In the genomic region with DNA sequence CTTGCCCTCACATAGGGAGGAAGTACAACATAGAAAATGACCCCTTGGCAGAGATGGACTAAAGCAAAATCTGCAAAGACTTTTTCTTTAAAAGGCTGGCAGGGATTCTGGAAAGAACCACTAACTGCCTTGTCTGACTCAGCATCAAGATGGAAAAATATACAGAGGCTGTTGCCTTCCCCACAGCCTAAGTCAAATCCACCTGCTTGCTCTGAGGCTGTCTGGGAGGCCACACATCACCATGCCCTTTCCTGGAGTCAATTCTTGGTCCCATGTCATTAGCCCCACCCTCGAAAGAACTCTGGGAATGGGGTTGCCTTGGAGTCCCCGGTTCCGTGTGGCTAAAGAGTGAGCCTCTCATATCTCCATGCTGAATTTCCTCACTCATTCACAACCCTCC, we compare ENCODE assay signal across 9 cellular contexts. TPM values are rescaled to one million over a fixed set of nuclear protein-coding genes. Genes with fewer than 3 reads are reported as not detected.
A peak's percentile ranks its signal among the peaks of the same experiment; 100 is the strongest.
DNase-seq lines count a peak whose midpoint lies in the region; ATAC-seq and TF ChIP-seq lines count a peak whose summit lies in the region.
"Had no signal": no experiment of that assay in that cellular context is flagged by ENCODE, and none has a peak within 500 bp of the region (broad histone marks: within the 10 kb centered on the region; RNA-seq: fewer than 3 reads in every experiment).

No MANE protein-coding gene starts in this region.

- H3K23ac ChIP-seq in mesenchymal stem cell (ENCODE audit: low read length in 2 of 2) = no peak overlapping the region

- DNase-seq in heart right ventricle (no peak), Right ventricle myocardium superior (no peak), astrocyte of the hippocampus (ENCODE audit: low read depth, low spot score) (peak; percentile 58), mesenchymal stem cell (peak; percentile 85), vagina (ENCODE audit: extremely low spot score in 2 of 2) (no peak), DMS153 treated with DMSO at 0.1 percent for 48 hours (lab: John Stamatoyannopoulos, UW; ENCODE audit: unreplicated experiment) (no peak)
- DNase-seq in stimulated activated CD4-positive, alpha-beta T cell treated with anti-CD3 and anti-CD28 coated beads, Interleukin-4, amount 100 ng/mL, for 4 hours = no peak
- DNase-seq: SIG-M5 had no signal

- H3K18ac ChIP-seq in mesenchymal stem cell (ENCODE audit: low read depth in 1 of 2, low read length in 2 of 2) = peak overlapping the region in 1 of 2 experiments; percentile 69

- peak overlapping the region; percentile 82 to 83 for H2BK12ac ChIP-seq in mesenchymal stem cell (ENCODE audit: low read length in 2 of 2)

- no peak overlapping the region for H3K4me2 ChIP-seq in mesenchymal stem cell (ENCODE audit: low read length, poor library complexity, severe bottlenecking)

- WGBS in heart right ventricle, 2 donors = 52 to 55% methylated on average over 3 of the region's 3 CpGs
- WGBS in mesenchymal stem cell = 100% methylated on average over 1 of the region's 3 CpGs

- H3K14ac ChIP-seq in mesenchymal stem cell (ENCODE audit: low read length in 2 of 2) = no peak overlapping the region

- H3K36me3 ChIP-seq in heart right ventricle (peaks cover 0 to 17% (median 0%) of the 10 kb centered on the region in 9 donors), mesenchymal stem cell (ENCODE audit: control insufficient read depth in 1 of 2, insufficient read depth in 2 of 2, low read depth in 1 of 2, low read length in 2 of 2) (no peaks in the 10 kb centered on the region), vagina (no peaks in the 10 kb centered on the region)

- H3K4me1 ChIP-seq in heart right ventricle (peaks cover 20 to 99% (median 47%) of the 10 kb centered on the region in 9 donors), mesenchymal stem cell (ENCODE audit: control insufficient read depth, insufficient read depth, low read depth, low read length) (peaks cover 16% of the 10 kb centered on the region), vagina (peaks cover 47% of the 10 kb centered on the region)

- H3K27me3 ChIP-seq in heart right ventricle = no peaks in the 10 kb centered on the region
- H3K27me3 ChIP-seq in mesenchymal stem cell (ENCODE audit: control insufficient read depth in 1 of 2, insufficient read depth in 1 of 2, low read length in 2 of 2) = no peaks in the 10 kb centered on the region
- H3K27me3 ChIP-seq in vagina = no peaks in the 10 kb centered on the region

- H2BK15ac ChIP-seq in mesenchymal stem cell (ENCODE audit: low read depth, poor library complexity, severe bottlenecking) = no peak overlapping the region

- no peak overlapping the region for H3K4me3 ChIP-seq in heart right ventricle
- no peak overlapping the region for H3K4me3 ChIP-seq in mesenchymal stem cell (ENCODE audit: insufficient read depth in 1 of 2, low read depth in 1 of 2, low read length in 2 of 2)
- H3K4me3 ChIP-seq in vagina = no peak overlapping the region

- peak overlapping the region; percentile 50 for H3K9ac ChIP-seq in mesenchymal stem cell (ENCODE audit: low read length)

- H3K9me3 ChIP-seq in heart right ventricle (no peaks in the 10 kb centered on the region), mesenchymal stem cell (ENCODE audit: control insufficient read depth, low read length) (no peaks in the 10 kb centered on the region), vagina (no peaks in the 10 kb centered on the region)

- peak overlapping the region; percentile 74 for H4K8ac ChIP-seq in mesenchymal stem cell (ENCODE audit: low read length)

- no peaks in the 10 kb centered on the region for H3K79me1 ChIP-seq in mesenchymal stem cell (replicated peaks; ENCODE audit: low read length, poor library complexity, severe bottlenecking)

- peak in 4 of 8 donors; percentile 6 to 31 (median 26) for ATAC-seq in heart right ventricle
- ATAC-seq in Right ventricle myocardium superior (ENCODE audit: poor library complexity) = no peak
- ATAC-seq in HG03457 (IDR thresholded peaks at IDR 0.05; ENCODE audit: unreplicated experiment) = no peak

- no peak overlapping the region for H2AK5ac ChIP-seq in mesenchymal stem cell (ENCODE audit: low read length, severe bottlenecking)

- H3K27ac ChIP-seq in heart right ventricle = peak overlapping the region; percentile 64 to 85 (median 76)
- no peak overlapping the region for H3K27ac ChIP-seq in mesenchymal stem cell (ENCODE audit: low read length, poor library complexity, severe bottlenecking)
- peak overlapping the region; percentile 84 for H3K27ac ChIP-seq in vagina

- peak overlapping the region; percentile 53 for H4K91ac ChIP-seq in mesenchymal stem cell (ENCODE audit: low read length)

- TF ChIP-seq POLR2A in vagina (IDR thresholded peaks at IDR 0.05) = no peak

- H3K4ac ChIP-seq in mesenchymal stem cell (ENCODE audit: low read depth in 1 of 2, low read length in 2 of 2) = peak overlapping the region; percentile 40 to 86

- no peak for TF ChIP-seq CTCF in heart right ventricle (IDR thresholded peaks at IDR 0.05)
- TF ChIP-seq CTCF in vagina (IDR thresholded peaks at IDR 0.05) = no peak

- no peak overlapping the region for H2BK5ac ChIP-seq in mesenchymal stem cell (ENCODE audit: low read depth, low read length, poor library complexity, severe bottlenecking)

- no peak overlapping the region for H2AFZ ChIP-seq in mesenchymal stem cell (ENCODE audit: low read depth, low read length)

- peak overlapping the region; percentile 6 for H2BK120ac ChIP-seq in mesenchymal stem cell (ENCODE audit: low read depth, low read length)

- intact Hi-C loops in heart right ventricle (cut with DNase I) = loop anchor here in 3 of 10 donors (5.0 to 10.0 kb wide), 3 partner anchors 59 to 1696 kb away; a partner anchor contains a TSS
- intact Hi-C loops in Right ventricle myocardium superior (cut with DNase I) = loop anchor here (5.0 kb wide), 1 partner anchor 79 kb away; no protein-coding TSS in a partner anchor
- intact Hi-C loops in vagina (cut with DNase I) = no loop called here

RNA-seq across cellular contexts. Expression of a gene that starts 39.5 kb away (rescaled TPM):
- total RNA-seq in heart right ventricle (under 1 TPM in 1 of 10 donors, not detected in 9; 0.31 TPM), Right ventricle myocardium superior (not detected), vagina (not detected)
- polyA plus RNA-seq in heart right ventricle = under 1 TPM in 1 of 2 donors, not detected in 1; 0.03 TPM
- 3.1 TPM for polyA plus RNA-seq in mesenchymal stem cell (2013, experiment 1 of 2)
- 3.2 TPM for polyA plus RNA-seq in mesenchymal stem cell (2013, experiment 2 of 2)

Comparison
In these comparisons a context has a peak if more than half of its experiments do, and no peak if none do; other contexts are left out.
1. DNase-seq: peak in astrocyte of the hippocampus (single experiment) and mesenchymal stem cell (single experiment); none in heart right ventricle (0 of 2), Right ventricle myocardium superior (single experiment), vagina (0 of 2), DMS153 treated with DMSO at 0.1 percent for 48 hours (single experiment) and stimulated activated CD4-positive, alpha-beta T cell treated with anti-CD3 and anti-CD28 coated beads, Interleukin-4, amount 100 ng/mL, for 4 hours (0 of 2).